In the genomic region with DNA sequence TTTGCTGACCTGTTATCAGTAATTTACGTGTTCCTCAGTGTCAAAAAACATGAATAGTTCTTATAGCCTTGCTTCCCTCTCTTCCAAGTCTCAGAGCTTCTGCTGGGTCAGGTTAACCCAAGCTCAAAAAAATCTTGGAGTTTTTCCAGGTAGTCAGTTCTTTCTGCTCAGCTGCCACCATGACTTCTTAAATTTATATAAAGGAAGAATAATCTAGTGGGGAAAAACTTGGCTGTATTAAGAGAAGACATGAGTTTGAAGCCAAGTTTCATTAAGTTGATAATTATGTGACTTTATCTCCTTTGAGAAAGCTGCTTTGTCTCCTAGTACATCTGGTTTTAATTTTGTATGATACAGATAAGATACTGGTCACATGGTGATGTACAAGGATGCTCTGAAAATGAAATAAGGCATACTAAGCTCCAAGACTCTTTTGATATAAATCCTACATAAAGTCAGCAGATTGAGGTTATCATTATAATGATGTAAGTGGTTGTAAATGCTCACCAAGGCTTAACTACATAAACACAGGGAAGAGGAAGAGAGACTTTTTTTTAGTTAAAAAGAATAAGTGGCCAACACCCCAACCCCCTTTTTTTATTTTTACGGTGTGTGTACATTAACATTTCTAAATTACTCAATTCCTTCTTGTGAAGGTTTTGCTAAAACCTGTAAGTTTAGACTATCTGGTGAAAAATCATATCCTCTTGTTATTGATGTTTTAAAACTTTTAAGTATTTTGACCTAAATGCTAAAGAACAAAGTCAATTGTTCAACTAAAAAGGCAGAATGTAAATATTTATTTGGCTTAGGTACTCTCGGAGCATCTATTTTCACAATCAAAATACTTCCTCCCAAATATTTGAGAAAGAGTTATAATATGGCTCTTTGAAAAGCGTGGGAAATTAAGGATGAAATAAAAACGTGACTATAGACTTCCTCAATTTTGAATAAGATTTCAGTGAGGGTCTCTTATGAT, we compare ENCODE assay signal across 1 cellular context.
TF ChIP-seq lines count a peak whose summit lies in the region.

No MANE protein-coding gene starts in this region.

TF ChIP-seq in HEK293, 187 proteins besides CTCF, POLR2A, EP300 and RAD21 (continued from another document):
- no peak for TF ChIP-seq ZBTB21 (tag by site-specific recombination; IDR thresholded peaks at IDR 0.05)
- no peak for TF ChIP-seq ZNF391 (tag by site-specific recombination; IDR thresholded peaks at IDR 0.05; ENCODE audit: borderline replicate concordance, low read depth)
- no peak for TF ChIP-seq ZNF138 (tag by site-specific recombination; IDR thresholded peaks at IDR 0.05; ENCODE audit: borderline replicate concordance)
- TF ChIP-seq ZNF623 (tag by site-specific recombination; IDR thresholded peaks at IDR 0.05): no peak
- peak; percentile 53; the same call in 1 of the 2 replicates for TF ChIP-seq ZNF513 (tag by site-specific recombination; IDR thresholded peaks at IDR 0.05)
- TF ChIP-seq ZNF311 (tag by site-specific recombination; IDR thresholded peaks at IDR 0.05; ENCODE audit: borderline replicate concordance): no peak
- TF ChIP-seq ZNF423 (tag by site-specific recombination; IDR thresholded peaks at IDR 0.05): no peak
- no peak for TF ChIP-seq ZNF544 (tag by site-specific recombination; IDR thresholded peaks at IDR 0.05)
- TF ChIP-seq, protein P1, sequence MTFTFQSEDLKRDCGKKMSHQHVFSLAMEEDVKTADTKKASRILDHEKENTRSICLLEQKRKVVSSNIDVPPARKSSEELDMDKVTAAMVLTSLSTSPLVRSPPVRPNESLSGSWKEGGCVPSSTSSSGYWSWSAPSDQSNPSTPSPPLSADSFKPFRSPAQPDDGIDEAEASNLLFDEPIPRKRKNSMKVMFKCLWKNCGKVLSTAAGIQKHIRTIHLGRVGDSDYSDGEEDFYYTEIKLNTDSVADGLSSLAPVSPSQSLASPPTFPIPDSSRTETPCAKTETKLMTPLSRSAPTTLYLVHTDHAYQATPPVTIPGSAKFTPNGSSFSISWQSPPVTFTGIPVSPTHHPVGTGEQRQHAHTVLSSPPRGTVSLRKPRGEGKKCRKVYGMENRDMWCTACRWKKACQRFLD (tag by site-specific recombination; IDR thresholded peaks at IDR 0.05): no peak
- TF ChIP-seq, protein P2, sequence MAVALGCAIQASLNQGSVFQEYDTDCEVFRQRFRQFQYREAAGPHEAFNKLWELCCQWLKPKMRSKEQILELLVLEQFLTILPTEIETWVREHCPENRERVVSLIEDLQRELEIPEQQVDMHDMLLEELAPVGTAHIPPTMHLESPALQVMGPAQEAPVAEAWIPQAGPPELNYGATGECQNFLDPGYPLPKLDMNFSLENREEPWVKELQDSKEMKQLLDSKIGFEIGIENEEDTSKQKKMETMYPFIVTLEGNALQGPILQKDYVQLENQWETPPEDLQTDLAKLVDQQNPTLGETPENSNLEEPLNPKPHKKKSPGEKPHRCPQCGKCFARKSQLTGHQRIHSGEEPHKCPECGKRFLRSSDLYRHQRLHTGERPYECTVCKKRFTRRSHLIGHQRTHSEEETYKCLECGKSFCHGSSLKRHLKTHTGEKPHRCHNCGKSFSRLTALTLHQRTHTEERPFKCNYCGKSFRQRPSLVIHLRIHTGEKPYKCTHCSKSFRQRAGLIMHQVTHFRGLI (tag by site-specific recombination; IDR thresholded peaks at IDR 0.05): no peak
- no peak for TF ChIP-seq SP3 (tag by site-specific recombination; IDR thresholded peaks at IDR 0.05)
- TF ChIP-seq, protein P3, sequence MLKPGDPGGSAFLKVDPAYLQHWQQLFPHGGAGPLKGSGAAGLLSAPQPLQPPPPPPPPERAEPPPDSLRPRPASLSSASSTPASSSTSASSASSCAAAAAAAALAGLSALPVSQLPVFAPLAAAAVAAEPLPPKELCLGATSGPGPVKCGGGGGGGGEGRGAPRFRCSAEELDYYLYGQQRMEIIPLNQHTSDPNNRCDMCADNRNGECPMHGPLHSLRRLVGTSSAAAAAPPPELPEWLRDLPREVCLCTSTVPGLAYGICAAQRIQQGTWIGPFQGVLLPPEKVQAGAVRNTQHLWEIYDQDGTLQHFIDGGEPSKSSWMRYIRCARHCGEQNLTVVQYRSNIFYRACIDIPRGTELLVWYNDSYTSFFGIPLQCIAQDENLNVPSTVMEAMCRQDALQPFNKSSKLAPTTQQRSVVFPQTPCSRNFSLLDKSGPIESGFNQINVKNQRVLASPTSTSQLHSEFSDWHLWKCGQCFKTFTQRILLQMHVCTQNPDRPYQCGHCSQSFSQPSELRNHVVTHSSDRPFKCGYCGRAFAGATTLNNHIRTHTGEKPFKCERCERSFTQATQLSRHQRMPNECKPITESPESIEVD (tag by site-specific recombination; IDR thresholded peaks at IDR 0.05): peak; percentile 79
- TF ChIP-seq ZNF24 (tag by site-specific recombination; IDR thresholded peaks at IDR 0.05): no peak
- TF ChIP-seq ZNF155 (tag by site-specific recombination; IDR thresholded peaks at IDR 0.05): no peak
- no peak for TF ChIP-seq ZNF776 (tag by site-specific recombination; IDR thresholded peaks at IDR 0.05; ENCODE audit: borderline replicate concordance)
